ENCODE assay signal across 1 cellular context in genomic region chr7:47454066-47454950, GRCh38.
TF ChIP-seq lines count a peak whose summit lies in the region.

No MANE protein-coding gene starts in this region.

TF ChIP-seq in IMR-90, 13 proteins besides CTCF, POLR2A, EP300 and RAD21:
- TF ChIP-seq RFX5 (IDR thresholded peaks at IDR 0.05; ENCODE audit: low read depth, low read length) (no peak), USF2 (IDR thresholded peaks at IDR 0.05; ENCODE audit: low read depth, low read length) (peak; percentile 41; the same call in 1 of the 2 replicates)
TF ChIP-seq in IMR-90: peak in this region for 1.
